ENCODE assay signal across 6 cellular contexts in genomic region chr17:42553866-42554249, GRCh38. TPM values are rescaled to one million over a fixed set of nuclear protein-coding genes. Genes with fewer than 3 reads are reported as not detected.
A peak's percentile ranks its signal among the peaks of the same experiment; 100 is the strongest.
DNase-seq lines count a peak whose midpoint lies in the region; ATAC-seq and TF ChIP-seq lines count a peak whose summit lies in the region.

No MANE protein-coding gene starts in this region.

- ATAC-seq in heart right ventricle (peak in 6 of 8 donors; percentile 6 to 20 (median 16)), thoracic aorta (ENCODE audit: insufficient number of reproducible peaks, low FRiP score, low read depth) (no peak), HG03457 (IDR thresholded peaks at IDR 0.05; ENCODE audit: unreplicated experiment) (no peak)

- H3K4me3 ChIP-seq in heart right ventricle (peak overlapping the region; percentile 69 to 96 (median 86)), thoracic aorta (peak overlapping the region; percentile 93)

- peaks cover 7 to 34% (median 22%) of the 10 kb centered on the region in 9 donors for H3K4me1 ChIP-seq in heart right ventricle
- H3K4me1 ChIP-seq in thoracic aorta (ENCODE audit: control insufficient read depth in 1 of 2, low read depth in 2 of 2): peaks cover 15 to 26% of the 10 kb centered on the region in 2 donors

- H3K9me3 ChIP-seq in heart right ventricle (no peaks in the 10 kb centered on the region), thoracic aorta (no peaks in the 10 kb centered on the region)

- H3K27me3 ChIP-seq in heart right ventricle: peaks cover 0 to 3% (median 0%) of the 10 kb centered on the region in 7 donors
- no peaks in the 10 kb centered on the region for H3K27me3 ChIP-seq in thoracic aorta (replicated peaks; ENCODE audit: insufficient read depth)

- peak overlapping the region in 9 of 10 donors; percentile 86 to 97 (median 92) for H3K27ac ChIP-seq in heart right ventricle
- peak overlapping the region; percentile 70 to 81 for H3K27ac ChIP-seq in thoracic aorta

- H3K36me3 ChIP-seq in heart right ventricle (peaks cover 0 to 8% (median 0%) of the 10 kb centered on the region in 9 donors), thoracic aorta (no peaks in the 10 kb centered on the region)

- intact Hi-C loops in heart right ventricle (cut with DNase I): no loop called here

- peak; percentile 37 for DNase-seq in stimulated activated CD4-positive, alpha-beta T cell treated with anti-CD3 and anti-CD28 coated beads, Interleukin-15, amount 100 ng/mL, for 24 hours
- DNase-seq in stimulated activated CD4-positive, alpha-beta T cell treated with anti-CD3 and anti-CD28 coated beads, Interleukin-4, amount 100 ng/mL, for 4 hours: no peak
- DNase-seq in heart right ventricle (no peak), thoracic aorta (ENCODE audit: low spot score) (no peak)
- DNase-seq in stimulated activated CD4-positive, alpha-beta T cell treated with anti-CD3 and anti-CD28 coated beads, Interleukin-2, amount 100 ng/mL, for 48 hours: no peak

- WGBS in heart right ventricle, 2 donors: 47 to 55% methylated on average over 16 of the region's 16 CpGs

- peak in 1 of 9 donors; percentile 4 for TF ChIP-seq CTCF in heart right ventricle (IDR thresholded peaks at IDR 0.05)
- no peak for TF ChIP-seq CTCF in thoracic aorta (IDR thresholded peaks at IDR 0.05)

RNA-seq across cellular contexts. Expression of gene HSD17B1, which starts 1.1 kb away (rescaled TPM):
- 1 to 10 TPM in 2 of 10 donors, under 1 TPM in 8; 0.50 to 2.3 (median 0.78) TPM for total RNA-seq in heart right ventricle
- 1 to 10 TPM; 2.2 to 2.6 TPM for polyA plus RNA-seq in heart right ventricle
- 1 to 10 TPM in 1 of 2 donors, under 1 TPM in 1; 0.14 to 2.8 TPM for total RNA-seq in thoracic aorta

RNA-seq across cellular contexts. Expression of gene COASY, which starts 8.1 kb away (rescaled TPM):
- total RNA-seq in heart right ventricle (10 to 100 TPM; 29.7 to 56.9 (median 32.9) TPM), thoracic aorta (10 to 100 TPM; 20.8 to 21.1 TPM)
- polyA plus RNA-seq in heart right ventricle: 10 to 100 TPM; 46.8 to 50.8 TPM

RNA-seq across cellular contexts. Expression of gene MLX, which starts 13.0 kb away (rescaled TPM):
- total RNA-seq in heart right ventricle (10 to 100 TPM; 45.7 to 87.2 (median 56.4) TPM), thoracic aorta (10 to 100 TPM; 31.5 to 41.2 TPM)
- 10 to 100 TPM; 55.8 to 61.2 TPM for polyA plus RNA-seq in heart right ventricle

RNA-seq across cellular contexts. Expression of gene NAGLU, which starts 17.8 kb away (rescaled TPM):
- total RNA-seq in heart right ventricle (10 to 100 TPM in 5 of 10 donors, 1 to 10 TPM in 5; 6.8 to 16.0 (median 9.8) TPM), thoracic aorta (100 to 1,000 TPM in 1 of 2 donors, 10 to 100 TPM in 1; 86.7 to 130 TPM)
- polyA plus RNA-seq in heart right ventricle: 10 to 100 TPM; 17.0 to 18.3 TPM

RNA-seq across cellular contexts. Expression of gene PSMC3IP, which starts 23.7 kb away (rescaled TPM):
- total RNA-seq in heart right ventricle (1 to 10 TPM; 1.1 to 3.1 (median 1.6) TPM), thoracic aorta (1 to 10 TPM in 1 of 2 donors, not detected in 1; 6.6 TPM)
- polyA plus RNA-seq in heart right ventricle: 1 to 10 TPM; 2.9 TPM

Comparison
In these comparisons a context has a peak if more than half of its experiments do, and no peak if none do; other contexts are left out.
1. ATAC-seq: peak in heart right ventricle (6 of 8); none in thoracic aorta (single experiment) and HG03457 (single experiment).